ENCODE assay signal across 23 cellular contexts in the genomic region with DNA sequence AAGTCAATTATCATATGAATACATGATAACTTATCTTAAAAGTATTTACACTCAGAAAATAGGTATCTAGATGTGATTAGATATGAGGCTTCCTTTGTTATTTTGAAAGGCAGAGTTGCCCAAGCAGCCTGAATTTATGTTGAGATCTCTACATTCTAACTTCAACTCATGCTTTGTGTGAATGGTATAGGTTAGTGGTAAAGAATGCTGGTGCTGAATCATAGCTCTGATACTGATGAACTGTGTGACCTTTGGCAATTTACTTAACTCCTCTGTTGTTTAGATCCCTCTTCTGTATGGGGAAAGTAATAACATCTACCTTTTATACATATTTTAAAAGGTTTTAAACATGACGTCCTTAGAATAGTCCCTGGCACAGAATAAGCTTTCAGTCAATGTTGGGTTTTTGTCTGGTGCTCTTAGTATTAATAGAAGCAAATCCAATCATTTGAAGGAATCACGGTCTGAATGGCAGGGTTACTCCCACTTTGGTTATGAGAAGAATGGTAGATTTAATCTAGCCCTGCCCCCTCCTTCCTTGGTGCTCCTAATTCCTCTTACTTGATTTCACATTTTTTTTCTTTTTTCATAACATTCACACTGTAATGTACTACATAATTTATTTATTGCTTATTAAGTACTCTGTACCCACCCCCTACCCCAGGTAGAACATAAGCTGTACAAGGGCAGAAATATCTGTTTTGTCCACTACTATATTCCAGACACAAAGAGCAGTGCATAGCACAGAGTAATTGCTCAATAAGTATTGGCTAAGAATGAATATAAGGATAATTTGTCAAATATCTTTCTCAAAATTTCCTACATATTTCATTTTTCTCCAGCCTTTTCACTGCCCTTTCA.
A peak's percentile ranks its signal among the peaks of the same experiment; 100 is the strongest.
DNase-seq lines count a peak whose midpoint lies in the region; ATAC-seq, FAIRE-seq and TF ChIP-seq lines count a peak whose summit lies in the region.
"Had no signal": no experiment of that assay in that cellular context is flagged by ENCODE, and none has a peak within 500 bp of the region (broad histone marks: within the 10 kb centered on the region; RNA-seq: fewer than 3 reads in every experiment).

No MANE protein-coding gene starts in this region.

- H3K4me2 ChIP-seq in osteoblast (ENCODE audit: insufficient read depth, low read length), result no peak overlapping the region

- no peaks in the 10 kb centered on the region for H3K36me3 Mint-ChIP-seq in activated CD4-positive, alpha-beta T cell treated with anti-CD3 and anti-CD28 coated beads for 36 hours (ENCODE audit: low read depth)
- H3K36me3 Mint-ChIP-seq in activated T-helper 2 cell treated with anti-CD3 and anti-CD28 coated beads, Interferon-gamma antibody, Interleukin-2, Interleukin-4, amounts not matched to agents 10 μg/mL and 5 μg/mL and 100 μg/mL, durations not matched to agents 14 hours and 24 hours and 36 hours (ENCODE audit: low read depth), result no peaks in the 10 kb centered on the region
- no peaks in the 10 kb centered on the region for H3K36me3 Mint-ChIP-seq in stimulated activated naive B cell treated with anti-CD40 and anti-IgM and Interleukin-4, amounts not matched to agents 10 μg/mL and 1 μg/mL and 100 μg/mL, for 72 hours

- H3K36me3 ChIP-seq in bronchial epithelial cell (ENCODE audit: control insufficient read depth, insufficient read depth, low read length), result no peaks in the 10 kb centered on the region
- no peaks in the 10 kb centered on the region for H3K36me3 ChIP-seq in osteoblast (ENCODE audit: insufficient read depth, low read length)
- H3K36me3 ChIP-seq: SJSA1, transverse colon had no signal

- H3K27me3 ChIP-seq in bronchial epithelial cell (ENCODE audit: control insufficient read depth, insufficient read depth, low read length), result no peaks in the 10 kb centered on the region
- no peaks in the 10 kb centered on the region for H3K27me3 ChIP-seq in osteoblast (ENCODE audit: insufficient read depth, low read length)
- H3K27me3 ChIP-seq: SJSA1, transverse colon had no signal

- TF ChIP-seq CTCF in bronchial epithelial cell (IDR thresholded peaks at IDR 0.05; ENCODE audit: insufficient read depth, low read length, severe bottlenecking) (no peak), osteoblast (IDR thresholded peaks at IDR 0.05; ENCODE audit: extremely low read depth, low read depth, low read length) (no peak)

- H3K4me1 Mint-ChIP-seq in activated CD4-positive, alpha-beta T cell treated with anti-CD3 and anti-CD28 coated beads for 36 hours, result peaks cover 11% of the 10 kb centered on the region
- peaks cover 26% of the 10 kb centered on the region for H3K4me1 Mint-ChIP-seq in activated T-helper 2 cell treated with anti-CD3 and anti-CD28 coated beads, Interferon-gamma antibody, Interleukin-2, Interleukin-4, amounts not matched to agents 10 μg/mL and 5 μg/mL and 100 μg/mL, durations not matched to agents 14 hours and 24 hours and 36 hours (ENCODE audit: low read depth)
- no peaks in the 10 kb centered on the region for H3K4me1 Mint-ChIP-seq in stimulated activated naive B cell treated with anti-CD40 and anti-IgM and Interleukin-4, amounts not matched to agents 10 μg/mL and 1 μg/mL and 100 μg/mL, for 72 hours
- H3K4me1 Mint-ChIP-seq: B cell had no signal

- no peaks in the 10 kb centered on the region for H3K9me3 Mint-ChIP-seq in activated CD4-positive, alpha-beta T cell treated with anti-CD3 and anti-CD28 coated beads for 36 hours (ENCODE audit: low read depth)
- no peaks in the 10 kb centered on the region for H3K9me3 Mint-ChIP-seq in activated T-helper 2 cell treated with anti-CD3 and anti-CD28 coated beads, Interferon-gamma antibody, Interleukin-2, Interleukin-4, amounts not matched to agents 10 μg/mL and 5 μg/mL and 100 μg/mL, durations not matched to agents 14 hours and 24 hours and 36 hours
- no peaks in the 10 kb centered on the region for H3K9me3 Mint-ChIP-seq in stimulated activated naive B cell treated with anti-CD40 and anti-IgM and Interleukin-4, amounts not matched to agents 10 μg/mL and 1 μg/mL and 100 μg/mL, for 72 hours
- H3K9me3 Mint-ChIP-seq: HFFc6; T-helper 1 cell treated with Interleukin-12 subunit alpha and Interleukin-12 subunit beta and Interleukin-4 antibody, amounts not matched to agents 30 μg/mL and 1 μg/mL, for 36 hours had no signal

- CTCF ChIA-PET in activated CD4-positive, alpha-beta T cell treated with anti-CD3 and anti-CD28 coated beads for 36 hours (lab: Charles Lee), result interaction anchor here (1.4 kb wide), 1 partner anchor 21 kb away, joined by 3 read pairs; no protein-coding TSS in a partner anchor

- H4K20me1 ChIP-seq in osteoblast (ENCODE audit: insufficient read depth, low read length), result no peaks in the 10 kb centered on the region

- POLR2A ChIA-PET in activated CD4-positive, alpha-beta T cell treated with anti-CD3 and anti-CD28 coated beads for 36 hours (lab: Charles Lee), result interaction anchor here (0.9 kb wide), 1 partner anchor 306 kb away, joined by 4 read pairs; no protein-coding TSS in a partner anchor

- H3K4me3 ChIP-seq in bronchial epithelial cell (ENCODE audit: low read depth, low read length) (no peak overlapping the region), osteoblast (ENCODE audit: insufficient read depth, low read length) (no peak overlapping the region)
- H3K4me3 ChIP-seq: SJSA1, transverse colon had no signal

- no peaks in the 10 kb centered on the region for H3K79me2 ChIP-seq in osteoblast (ENCODE audit: insufficient read depth, low read length)

- peak; percentile 61 for ATAC-seq in activated CD4-positive, alpha-beta T cell treated with anti-CD3 and anti-CD28 coated beads for 36 hours
- no peak for ATAC-seq in left colon
- ATAC-seq in stimulated activated naive B cell treated with anti-CD40 and anti-IgM and Interleukin-4, amounts not matched to agents 10 μg/mL and 1 μg/mL and 100 μg/mL, for 72 hours (replicated peaks), result no peak

- H2AFZ ChIP-seq in osteoblast (ENCODE audit: low read length), result no peak overlapping the region

- no peak overlapping the region for H3K27ac Mint-ChIP-seq in activated CD4-positive, alpha-beta T cell treated with anti-CD3 and anti-CD28 coated beads for 36 hours
- no peak overlapping the region for H3K27ac Mint-ChIP-seq in activated T-helper 2 cell treated with anti-CD3 and anti-CD28 coated beads, Interferon-gamma antibody, Interleukin-2, Interleukin-4, amounts not matched to agents 10 μg/mL and 5 μg/mL and 100 μg/mL, durations not matched to agents 14 hours and 24 hours and 36 hours
- H3K27ac Mint-ChIP-seq in stimulated activated naive B cell treated with anti-CD40 and anti-IgM and Interleukin-4, amounts not matched to agents 10 μg/mL and 1 μg/mL and 100 μg/mL, for 72 hours, result no peak overlapping the region
- H3K27ac Mint-ChIP-seq: B cell; HFFc6; T-helper 1 cell treated with Interleukin-12 subunit alpha and Interleukin-12 subunit beta and Interleukin-4 antibody, amounts not matched to agents 30 μg/mL and 1 μg/mL, for 36 hours had no signal

- no peak for DNase-seq in activated CD4-positive, alpha-beta T cell treated with anti-CD3 and anti-CD28 coated beads for 36 hours
- DNase-seq in activated CD4-positive, alpha-beta T cell treated with anti-CD3 and anti-CD28 coated beads for 4 hours, result no peak
- DNase-seq in LoVo (ENCODE audit: low spot score) (peak; percentile 70), bronchial epithelial cell (ENCODE audit: low read depth) (peak; percentile 89), osteoblast (ENCODE audit: insufficient read length, low spot score, missing footprints) (peak; percentile 38), left colon (no peak)
- no peak for DNase-seq in activated T-helper 2 cell treated with anti-CD3 and anti-CD28 coated beads, Interferon-gamma antibody, Interleukin-2, Interleukin-4, amounts not matched to agents 10 μg/mL and 5 μg/mL and 100 μg/mL, durations not matched to agents 14 hours and 24 hours and 36 hours (ENCODE audit: low spot score)
- DNase-seq in stimulated activated naive B cell treated with anti-CD40 and anti-IgM and Interleukin-4, amounts not matched to agents 10 μg/mL and 1 μg/mL and 100 μg/mL, for 72 hours, result no peak
- DNase-seq: 8988T; activated naive CD4-positive, alpha-beta T cell treated with anti-CD3 and anti-CD28 coated beads, Interleukin-2, amount 50 U/mL, for 16 hours; DMS79; effector memory CD4-positive, alpha-beta T cell; HFFc6; kidney glomerular epithelial cell; NCI-H1048; NCI-H2081; NCI-H446; stimulated activated CD4-positive, alpha-beta T cell treated with anti-CD3 and anti-CD28 coated beads, Interleukin-4, amount 100 ng/mL, for 24 hours; transverse colon had no signal

- no peak for FAIRE-seq in bronchial epithelial cell (lab: Jason Lieb, UNC)
- FAIRE-seq: GM12891 had no signal

- no peaks in the 10 kb centered on the region for H3K9me3 ChIP-seq in osteoblast (ENCODE audit: low read depth, low read length)
- H3K9me3 ChIP-seq: SJSA1, transverse colon had no signal

- peaks cover 8% of the 10 kb centered on the region for H3K27me3 Mint-ChIP-seq in activated CD4-positive, alpha-beta T cell treated with anti-CD3 and anti-CD28 coated beads for 36 hours
- peaks cover 6% of the 10 kb centered on the region for H3K27me3 Mint-ChIP-seq in activated T-helper 2 cell treated with anti-CD3 and anti-CD28 coated beads, Interferon-gamma antibody, Interleukin-2, Interleukin-4, amounts not matched to agents 10 μg/mL and 5 μg/mL and 100 μg/mL, durations not matched to agents 14 hours and 24 hours and 36 hours (ENCODE audit: low read depth)
- peaks cover 7% of the 10 kb centered on the region in 2 donors for H3K27me3 Mint-ChIP-seq in stimulated activated naive B cell treated with anti-CD40 and anti-IgM and Interleukin-4, amounts not matched to agents 10 μg/mL and 1 μg/mL and 100 μg/mL, for 72 hours

- peaks cover 3% of the 10 kb centered on the region for H3K4me1 ChIP-seq in osteoblast (ENCODE audit: insufficient read depth, low read length)
- H3K4me1 ChIP-seq: SJSA1 had no signal

- no peak overlapping the region for H3K4me3 Mint-ChIP-seq in activated CD4-positive, alpha-beta T cell treated with anti-CD3 and anti-CD28 coated beads for 36 hours
- H3K4me3 Mint-ChIP-seq in activated T-helper 2 cell treated with anti-CD3 and anti-CD28 coated beads, Interferon-gamma antibody, Interleukin-2, Interleukin-4, amounts not matched to agents 10 μg/mL and 5 μg/mL and 100 μg/mL, durations not matched to agents 14 hours and 24 hours and 36 hours (ENCODE audit: low read depth), result no peak overlapping the region
- H3K4me3 Mint-ChIP-seq in stimulated activated naive B cell treated with anti-CD40 and anti-IgM and Interleukin-4, amounts not matched to agents 10 μg/mL and 1 μg/mL and 100 μg/mL, for 72 hours, result no peak overlapping the region
- H3K4me3 Mint-ChIP-seq: B cell; HFFc6; T-helper 1 cell treated with Interleukin-12 subunit alpha and Interleukin-12 subunit beta and Interleukin-4 antibody, amounts not matched to agents 30 μg/mL and 1 μg/mL, for 36 hours had no signal

- H3K27ac ChIP-seq in osteoblast (ENCODE audit: low read depth, low read length), result no peak overlapping the region
- H3K27ac ChIP-seq: SJSA1, transverse colon had no signal

- intact Hi-C loops in activated CD4-positive, alpha-beta T cell treated with anti-CD3 and anti-CD28 coated beads for 36 hours (cut with DNase I, micrococcal nuclease), result loop anchor here in 1 of 2 experiments (5.0 kb wide), 1 partner anchor 72 kb away; no protein-coding TSS in a partner anchor
- intact Hi-C loops in activated T-helper 2 cell treated with anti-CD3 and anti-CD28 coated beads, Interferon-gamma antibody, Interleukin-2, Interleukin-4, amounts not matched to agents 10 μg/mL and 5 μg/mL and 100 μg/mL, durations not matched to agents 14 hours and 24 hours and 36 hours (cut with micrococcal nuclease), result loop anchor here (1.0 to 10.0 kb wide), 8 partner anchors 50 to 316 kb away; a partner anchor contains a TSS
- intact Hi-C loops in left colon (cut with DNase I, micrococcal nuclease), result no loop called here

Comparison
In these comparisons a context has a peak if more than half of its experiments do, and no peak if none do; other contexts are left out.
1. DNase-seq: peak in LoVo (single experiment), bronchial epithelial cell (single experiment) and osteoblast (single experiment); none in activated CD4-positive, alpha-beta T cell treated with anti-CD3 and anti-CD28 coated beads for 36 hours (single experiment), activated CD4-positive, alpha-beta T cell treated with anti-CD3 and anti-CD28 coated beads for 4 hours (0 of 2), activated T-helper 2 cell treated with anti-CD3 and anti-CD28 coated beads, Interferon-gamma antibody, Interleukin-2, Interleukin-4, amounts not matched to agents 10 μg/mL and 5 μg/mL and 100 μg/mL, durations not matched to agents 14 hours and 24 hours and 36 hours (single experiment), left colon (0 of 2) and stimulated activated naive B cell treated with anti-CD40 and anti-IgM and Interleukin-4, amounts not matched to agents 10 μg/mL and 1 μg/mL and 100 μg/mL, for 72 hours (single experiment).